1 cellular context compared by ENCODE assay signal in genomic region chr1:206631085-206631509, GRCh38.
TF ChIP-seq lines count a peak whose summit lies in the region.

No MANE protein-coding gene starts in this region.

TF ChIP-seq in H1, 55 proteins besides CTCF, POLR2A, EP300 and RAD21:
- no peak for TF ChIP-seq BACH1 (IDR thresholded peaks at IDR 0.05; ENCODE audit: low read length)
- no peak for TF ChIP-seq CHD7 (IDR thresholded peaks at IDR 0.05; ENCODE audit: insufficient replicate concordance, low read length)
- peak; percentile 29; the same call in 1 of the 2 replicates for TF ChIP-seq TBP (IDR thresholded peaks at IDR 0.05; ENCODE audit: low read depth, low read length)
- TF ChIP-seq SP1 (IDR thresholded peaks at IDR 0.05; ENCODE audit: low read depth, low read length) = peak; percentile 29; the same call in 1 of the 2 replicates
- peak; percentile 86 for TF ChIP-seq ATF3 (IDR thresholded peaks at IDR 0.05; ENCODE audit: insufficient read depth, low read depth, low read length)
- TF ChIP-seq CREB1 (IDR thresholded peaks at IDR 0.05) = no peak
- peak; percentile 95 for TF ChIP-seq USF2 (IDR thresholded peaks at IDR 0.05; ENCODE audit: low read length)
- TF ChIP-seq GABPA (IDR thresholded peaks at IDR 0.05; ENCODE audit: borderline replicate concordance, insufficient read depth, low read length) = no peak
- no peak for TF ChIP-seq CHD2 (IDR thresholded peaks at IDR 0.05; ENCODE audit: low read length)
- TF ChIP-seq SIX5 (IDR thresholded peaks at IDR 0.05; ENCODE audit: low read depth, low read length) = no peak
- no peak for TF ChIP-seq MAFK (IDR thresholded peaks at IDR 0.05; ENCODE audit: low read depth, low read length)
- TF ChIP-seq E2F6 (IDR thresholded peaks at IDR 0.05) = peak; percentile 59; the same call in 1 of the 2 replicates
- TF ChIP-seq TCF12 (IDR thresholded peaks at IDR 0.05; ENCODE audit: low read depth, low read length) = peak; percentile 75; the same call in 1 of the 2 replicates
- TF ChIP-seq RFX5 (IDR thresholded peaks at IDR 0.05; ENCODE audit: borderline replicate concordance, low read depth, low read length) = no peak
- TF ChIP-seq BCL11A (IDR thresholded peaks at IDR 0.05; ENCODE audit: low read depth in 2 of 2, low read length in 2 of 2) = no peak
- no peak for TF ChIP-seq TAF1 (IDR thresholded peaks at IDR 0.05; ENCODE audit: low read depth, low read length)
- no peak for TF ChIP-seq JUN (IDR thresholded peaks at IDR 0.05; ENCODE audit: low read depth, low read length)
- TF ChIP-seq TEAD4 (IDR thresholded peaks at IDR 0.05; ENCODE audit: low read depth, low read length) = 0 out of 2 replicates have a peak, but pooled peaks have one; percentile 17
- TF ChIP-seq CHD1 (IDR thresholded peaks at IDR 0.05; ENCODE audit: low read depth, low read length) = no peak
- TF ChIP-seq EGR1 (IDR thresholded peaks at IDR 0.05; ENCODE audit: borderline replicate concordance, low read depth, low read length) = no peak
- TF ChIP-seq MAX (IDR thresholded peaks at IDR 0.05) = peak; percentile 69
- TF ChIP-seq SIN3A (conservative IDR thresholded peaks at IDR 0.05 in 1 of 2, IDR thresholded peaks at IDR 0.05 in 1 of 2; ENCODE audit: low read depth in 1 of 2, low read length in 2 of 2) = peak in 1 of 2 experiments; percentile 80; a peak in 1 of 4 replicates
- TF ChIP-seq ATF2 (IDR thresholded peaks at IDR 0.05; ENCODE audit: low read length) = no peak
TF ChIP-seq in H1: peak in this region for 9.
